ENCODE assay signal across 13 cellular contexts in the genomic region with DNA sequence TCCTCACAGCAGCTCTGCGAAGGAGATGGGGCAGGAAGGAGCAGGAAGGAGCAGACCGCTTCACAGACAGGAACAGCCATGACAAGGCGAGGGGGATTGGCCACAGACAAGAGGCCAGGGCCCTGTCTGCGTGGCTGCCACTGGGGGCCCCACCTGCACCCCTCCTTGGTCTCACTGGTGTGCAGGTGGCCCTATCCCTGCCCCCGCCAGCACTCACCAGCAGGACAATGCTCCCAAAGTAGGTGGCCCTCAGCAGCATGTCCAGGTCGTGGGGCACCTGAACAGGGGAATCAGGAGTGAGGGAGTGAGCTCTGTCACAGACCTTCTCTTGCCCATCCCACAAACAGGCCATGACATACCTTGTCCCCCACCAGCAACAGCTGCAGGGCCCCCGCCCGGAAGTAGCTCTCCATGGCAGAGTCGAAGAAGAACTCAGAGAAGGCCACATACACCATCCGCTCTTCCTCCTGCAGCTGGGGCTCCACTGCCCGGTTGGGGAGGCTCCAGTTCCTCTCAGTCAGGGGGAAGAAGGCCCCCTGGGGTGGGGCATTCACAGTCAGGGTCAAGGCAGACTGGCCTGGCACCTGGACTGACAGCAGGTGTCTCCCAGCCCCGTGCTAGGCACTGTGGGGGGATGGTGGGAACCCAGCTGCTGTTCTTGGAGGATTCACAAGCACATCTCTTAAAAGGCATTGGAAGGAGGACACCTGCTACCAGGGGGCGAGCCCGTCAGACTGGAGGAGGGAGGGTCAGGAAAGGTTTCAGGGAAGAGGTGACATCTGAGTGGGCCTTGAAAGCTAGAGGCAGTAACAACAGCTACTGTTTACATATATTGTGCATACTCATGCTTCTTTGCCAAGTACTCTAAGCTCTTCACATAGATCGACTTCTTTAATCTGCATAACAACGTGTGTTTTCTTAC.
"Had no signal": no experiment of that assay in that cellular context is flagged by ENCODE, and none has a peak within 500 bp of the region (broad histone marks: within the 10 kb centered on the region; RNA-seq: fewer than 3 reads in every experiment).

No MANE protein-coding gene starts in this region.

- H3K27me3 ChIP-seq: cardiac muscle cell, heart right ventricle, pancreas, stomach, uterus had no signal

- ATAC-seq: activated CD8-positive, alpha-beta T cell treated with anti-CD3 and anti-CD28 coated beads for 36 hours; activated T-cell treated with anti-CD3 and anti-CD28 coated beads, Interleukin-2, amount 50 U/mL, for 72 hours had no signal

- H3K27ac ChIP-seq: cardiac muscle cell, heart right ventricle, left ventricle myocardium inferior, pancreas, stomach, uterus, VCaP had no signal

- H3K36me3 ChIP-seq: uterus had no signal

- H3K9me3 ChIP-seq: heart right ventricle, left ventricle myocardium inferior, pancreas, stomach, uterus had no signal

- H3K4me3 ChIP-seq: cardiac muscle cell, heart right ventricle, left ventricle myocardium inferior, pancreas, stomach, uterus had no signal

- H3K4me1 ChIP-seq: pancreas, uterus had no signal

- DNase-seq: activated CD8-positive, alpha-beta memory T cell treated with anti-CD3 and anti-CD28 coated beads, Interleukin-2, amount 50 U/mL, for 4 hours; activated CD8-positive, alpha-beta T cell treated with anti-CD3 and anti-CD28 coated beads for 36 hours; activated gamma-delta T cell treated with Interleukin-2 at 50 U/mL for 16 hours; activated naive CD8-positive, alpha-beta T cell treated with anti-CD3 and anti-CD28 coated beads for 36 hours; activated T-cell treated with anti-CD3 and anti-CD28 coated beads, Interleukin-2, amount 50 U/mL, for 72 hours; heart right ventricle; left ventricle myocardium inferior; pancreas; stimulated activated CD4-positive, alpha-beta T cell treated with anti-CD3 and anti-CD28 coated beads, Interleukin-4, amount 100 ng/mL, for 1 hour; stomach; uterus had no signal
